ENCODE assay signal across 1 cellular context in genomic region chr3:138114988-138115971, GRCh38.
TF ChIP-seq lines count a peak whose summit lies in the region.

Gene DZIP1L (minus strand): TSS chr3:138115608. CDS start chr3:138103971, 11,637 bp downstream.

TF ChIP-seq in HepG2, 621 proteins besides CTCF, POLR2A, EP300 and RAD21 (continued from another document and continues in another):
- TF ChIP-seq ARID4A (CRISPR knock-in tag; IDR thresholded peaks at IDR 0.05; ENCODE audit: borderline replicate concordance) (peak; percentile 37), BRD4 (CRISPR knock-in tag; IDR thresholded peaks at IDR 0.05) (no peak), ZNF724P (CRISPR knock-in tag; IDR thresholded peaks at IDR 0.05; ENCODE audit: borderline replicate concordance) (no peak), KMT2A (CRISPR knock-in tag; IDR thresholded peaks at IDR 0.05) (peak; percentile 24; the same call in 1 of the 2 replicates), ZNF354B (CRISPR knock-in tag; IDR thresholded peaks at IDR 0.05) (no peak), RXRA (CRISPR knock-in tag; IDR thresholded peaks at IDR 0.05) (no peak), TEAD3 (CRISPR knock-in tag; optimal IDR thresholded peaks at IDR 0.05; ENCODE audit: borderline replicate concordance) (peak; percentile 30), ZNF768 (CRISPR knock-in tag; IDR thresholded peaks at IDR 0.05) (peak; percentile 59; the same call in 1 of the 2 replicates), ELF1 (CRISPR knock-in tag; IDR thresholded peaks at IDR 0.05) (no peak), ZBTB7A (CRISPR knock-in tag; IDR thresholded peaks at IDR 0.05) (no peak), CBX1 (IDR thresholded peaks at IDR 0.05; ENCODE audit: low read depth) (peak; percentile 6), ZBTB10 (CRISPR knock-in tag; IDR thresholded peaks at IDR 0.05; ENCODE audit: borderline replicate concordance) (0 out of 2 replicates have a peak, but pooled peaks have one; percentile 47), ZBTB14 (CRISPR knock-in tag; IDR thresholded peaks at IDR 0.05) (0 out of 2 replicates have a peak, but pooled peaks have one; percentile 30), ZFP1 (CRISPR knock-in tag; IDR thresholded peaks at IDR 0.05) (no peak), HOXA5 (CRISPR knock-in tag; IDR thresholded peaks at IDR 0.05) (peak; percentile 49; the same call in 1 of the 2 replicates), FOSL1 (CRISPR knock-in tag; IDR thresholded peaks at IDR 0.05; ENCODE audit: borderline replicate concordance) (no peak), SP4 (CRISPR knock-in tag; IDR thresholded peaks at IDR 0.05) (peak; percentile 60; the same call in 1 of the 2 replicates), ZNF605 (CRISPR knock-in tag; IDR thresholded peaks at IDR 0.05) (no peak), ZNF678 (CRISPR knock-in tag; IDR thresholded peaks at IDR 0.05) (no peak), ZNF704 (CRISPR knock-in tag; IDR thresholded peaks at IDR 0.05; ENCODE audit: borderline replicate concordance) (peak; percentile 71; the same call in 1 of the 2 replicates), ZBTB7B (CRISPR knock-in tag; IDR thresholded peaks at IDR 0.05) (no peak), ZNF160 (CRISPR knock-in tag; IDR thresholded peaks at IDR 0.05) (0 out of 2 replicates have a peak, but pooled peaks have one; percentile 42), SNAI1 (CRISPR knock-in tag; IDR thresholded peaks at IDR 0.05; ENCODE audit: borderline replicate concordance) (no peak), ZMYM2 (CRISPR knock-in tag; IDR thresholded peaks at IDR 0.05) (no peak), ZXDC (CRISPR knock-in tag; IDR thresholded peaks at IDR 0.05) (no peak), ZNF256 (CRISPR knock-in tag; conservative IDR thresholded peaks at IDR 0.05) (no peak), TCF12 (IDR thresholded peaks at IDR 0.05) (no peak), TCF12 (CRISPR knock-in tag; IDR thresholded peaks at IDR 0.05) (no peak), ATF4 (CRISPR knock-in tag; IDR thresholded peaks at IDR 0.05) (0 out of 4 replicates have a peak, but pooled peaks of 1 of the 2 experiments have one; percentile 23), ZBTB40 (IDR thresholded peaks at IDR 0.05) (no peak), ZBTB40 (CRISPR knock-in tag; IDR thresholded peaks at IDR 0.05) (no peak), ZBTB43 (CRISPR knock-in tag; conservative IDR thresholded peaks at IDR 0.05) (peak; percentile 54; the same call in 1 of the 2 replicates), SRY (CRISPR knock-in tag; IDR thresholded peaks at IDR 0.05) (0 out of 2 replicates have a peak, but pooled peaks have one; percentile 55)
